ENCODE assay signal across 1 cellular context in genomic region chr3:73236867-73237266, GRCh38.
A peak's percentile ranks its signal among the peaks of the same experiment; 100 is the strongest.
TF ChIP-seq lines count a peak whose summit lies in the region.

No MANE protein-coding gene starts in this region.

TF ChIP-seq in HEK293, 187 proteins besides CTCF, POLR2A, EP300 and RAD21 (continued from another document and continues in another):
- TF ChIP-seq SP7 (tag by site-specific recombination; IDR thresholded peaks at IDR 0.05) (peak; percentile 82), ZNF341 (tag by site-specific recombination; IDR thresholded peaks at IDR 0.05; ENCODE audit: low read depth) (no peak), ZNF791 (tag by site-specific recombination; IDR thresholded peaks at IDR 0.05) (no peak), ZNF266 (tag by site-specific recombination; IDR thresholded peaks at IDR 0.05; ENCODE audit: low read depth) (no peak), HOXA7 (CRISPR knock-in tag; IDR thresholded peaks at IDR 0.05; ENCODE audit: borderline replicate concordance) (no peak), ZNF23 (tag by site-specific recombination; IDR thresholded peaks at IDR 0.05; ENCODE audit: borderline replicate concordance) (no peak), ZNF585B (tag by site-specific recombination; IDR thresholded peaks at IDR 0.05) (no peak), ZNF677 (tag by site-specific recombination; IDR thresholded peaks at IDR 0.05) (no peak), WT1 (tag by site-specific recombination; IDR thresholded peaks at IDR 0.05) (peak; percentile 72), KLF17 (tag by site-specific recombination; IDR thresholded peaks at IDR 0.05) (no peak), SP2 (tag by site-specific recombination; IDR thresholded peaks at IDR 0.05) (no peak), ZNF610 (tag by site-specific recombination; IDR thresholded peaks at IDR 0.05; ENCODE audit: borderline replicate concordance) (no peak), YY2 (tag by site-specific recombination; IDR thresholded peaks at IDR 0.05) (no peak), ZNF214 (tag by site-specific recombination; IDR thresholded peaks at IDR 0.05; ENCODE audit: borderline replicate concordance) (no peak), ZNF350 (tag by site-specific recombination; IDR thresholded peaks at IDR 0.05) (no peak), KLF1 (tag by site-specific recombination; IDR thresholded peaks at IDR 0.05) (0 out of 2 replicates have a peak, but pooled peaks have one; percentile 12), ZNF132 (tag by site-specific recombination; IDR thresholded peaks at IDR 0.05; ENCODE audit: borderline replicate concordance) (no peak), ZNF292 (tag by site-specific recombination; IDR thresholded peaks at IDR 0.05; ENCODE audit: borderline replicate concordance, low read depth) (no peak), REPIN1 (tag by site-specific recombination; IDR thresholded peaks at IDR 0.05; ENCODE audit: low read depth) (no peak), ZNF18 (tag by site-specific recombination; IDR thresholded peaks at IDR 0.05) (no peak), ZBTB8A (tag by site-specific recombination; IDR thresholded peaks at IDR 0.05) (no peak), ZNF544 (tag by site-specific recombination; IDR thresholded peaks at IDR 0.05) (no peak), GFI1B (tag by site-specific recombination; IDR thresholded peaks at IDR 0.05) (0 out of 2 replicates have a peak, but pooled peaks have one; percentile 20), ZNF830 (tag by site-specific recombination; IDR thresholded peaks at IDR 0.05; ENCODE audit: low read depth) (no peak), ZNF174 (tag by site-specific recombination; IDR thresholded peaks at IDR 0.05) (no peak), ZNF580 (tag by site-specific recombination; IDR thresholded peaks at IDR 0.05) (peak; percentile 66; the same call in 1 of the 2 replicates), SETDB1 (IDR thresholded peaks at IDR 0.05; ENCODE audit: insufficient read length, low read length) (no peak), ZNF701 (tag by site-specific recombination; IDR thresholded peaks at IDR 0.05) (no peak), ZNF155 (tag by site-specific recombination; IDR thresholded peaks at IDR 0.05) (no peak), ZNF169 (tag by site-specific recombination; IDR thresholded peaks at IDR 0.05) (no peak), AEBP2 (tag by site-specific recombination; IDR thresholded peaks at IDR 0.05; ENCODE audit: borderline replicate concordance) (no peak), ATF2 (tag by site-specific recombination; IDR thresholded peaks at IDR 0.05; ENCODE audit: low read depth) (peak; percentile 93), ZNF19 (tag by site-specific recombination; IDR thresholded peaks at IDR 0.05; ENCODE audit: low read depth) (no peak), ZNF629 (tag by site-specific recombination; IDR thresholded peaks at IDR 0.05) (peak; percentile 85), ZNF138 (tag by site-specific recombination; IDR thresholded peaks at IDR 0.05; ENCODE audit: borderline replicate concordance) (no peak), ZNF280D (tag by site-specific recombination; IDR thresholded peaks at IDR 0.05) (no peak), ZNF362 (tag by site-specific recombination; IDR thresholded peaks at IDR 0.05) (no peak), ZBTB48 (tag by site-specific recombination; IDR thresholded peaks at IDR 0.05) (no peak), ZNF514 (tag by site-specific recombination; IDR thresholded peaks at IDR 0.05) (no peak), ZBTB49 (tag by site-specific recombination; IDR thresholded peaks at IDR 0.05; ENCODE audit: low read depth) (no peak), KLF7 (tag by site-specific recombination; IDR thresholded peaks at IDR 0.05; ENCODE audit: borderline replicate concordance) (no peak), GLI2 (tag by site-specific recombination; IDR thresholded peaks at IDR 0.05; ENCODE audit: borderline replicate concordance, low read depth) (no peak; the same call in 1 of the 2 replicates), OSR2 (tag by site-specific recombination; IDR thresholded peaks at IDR 0.05) (0 out of 2 replicates have a peak, but pooled peaks have one; percentile 19)
- TF ChIP-seq, protein P1, sequence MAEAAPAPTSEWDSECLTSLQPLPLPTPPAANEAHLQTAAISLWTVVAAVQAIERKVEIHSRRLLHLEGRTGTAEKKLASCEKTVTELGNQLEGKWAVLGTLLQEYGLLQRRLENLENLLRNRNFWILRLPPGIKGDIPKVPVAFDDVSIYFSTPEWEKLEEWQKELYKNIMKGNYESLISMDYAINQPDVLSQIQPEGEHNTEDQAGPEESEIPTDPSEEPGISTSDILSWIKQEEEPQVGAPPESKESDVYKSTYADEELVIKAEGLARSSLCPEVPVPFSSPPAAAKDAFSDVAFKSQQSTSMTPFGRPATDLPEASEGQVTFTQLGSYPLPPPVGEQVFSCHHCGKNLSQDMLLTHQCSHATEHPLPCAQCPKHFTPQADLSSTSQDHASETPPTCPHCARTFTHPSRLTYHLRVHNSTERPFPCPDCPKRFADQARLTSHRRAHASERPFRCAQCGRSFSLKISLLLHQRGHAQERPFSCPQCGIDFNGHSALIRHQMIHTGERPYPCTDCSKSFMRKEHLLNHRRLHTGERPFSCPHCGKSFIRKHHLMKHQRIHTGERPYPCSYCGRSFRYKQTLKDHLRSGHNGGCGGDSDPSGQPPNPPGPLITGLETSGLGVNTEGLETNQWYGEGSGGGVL (tag by site-specific recombination; IDR thresholded peaks at IDR 0.05): no peak
- TF ChIP-seq, protein P2, sequence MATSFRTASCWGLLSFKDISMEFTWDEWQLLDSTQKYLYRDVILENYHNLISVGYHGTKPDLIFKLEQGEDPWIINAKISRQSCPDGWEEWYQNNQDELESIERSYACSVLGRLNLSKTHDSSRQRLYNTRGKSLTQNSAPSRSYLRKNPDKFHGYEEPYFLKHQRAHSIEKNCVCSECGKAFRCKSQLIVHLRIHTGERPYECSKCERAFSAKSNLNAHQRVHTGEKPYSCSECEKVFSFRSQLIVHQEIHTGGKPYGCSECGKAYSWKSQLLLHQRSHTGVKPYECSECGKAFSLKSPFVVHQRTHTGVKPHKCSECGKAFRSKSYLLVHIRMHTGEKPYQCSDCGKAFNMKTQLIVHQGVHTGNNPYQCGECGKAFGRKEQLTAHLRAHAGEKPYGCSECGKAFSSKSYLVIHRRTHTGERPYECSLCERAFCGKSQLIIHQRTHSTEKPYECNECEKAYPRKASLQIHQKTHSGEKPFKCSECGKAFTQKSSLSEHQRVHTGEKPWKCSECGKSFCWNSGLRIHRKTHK (tag by site-specific recombination; IDR thresholded peaks at IDR 0.05): no peak
- TF ChIP-seq, protein P3, sequence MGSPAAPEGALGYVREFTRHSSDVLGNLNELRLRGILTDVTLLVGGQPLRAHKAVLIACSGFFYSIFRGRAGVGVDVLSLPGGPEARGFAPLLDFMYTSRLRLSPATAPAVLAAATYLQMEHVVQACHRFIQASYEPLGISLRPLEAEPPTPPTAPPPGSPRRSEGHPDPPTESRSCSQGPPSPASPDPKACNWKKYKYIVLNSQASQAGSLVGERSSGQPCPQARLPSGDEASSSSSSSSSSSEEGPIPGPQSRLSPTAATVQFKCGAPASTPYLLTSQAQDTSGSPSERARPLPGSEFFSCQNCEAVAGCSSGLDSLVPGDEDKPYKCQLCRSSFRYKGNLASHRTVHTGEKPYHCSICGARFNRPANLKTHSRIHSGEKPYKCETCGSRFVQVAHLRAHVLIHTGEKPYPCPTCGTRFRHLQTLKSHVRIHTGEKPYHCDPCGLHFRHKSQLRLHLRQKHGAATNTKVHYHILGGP (tag by site-specific recombination; IDR thresholded peaks at IDR 0.05): peak; percentile 44; the same call in 1 of the 2 replicates
